35 cellular contexts compared by ENCODE assay signal in the genomic region with DNA sequence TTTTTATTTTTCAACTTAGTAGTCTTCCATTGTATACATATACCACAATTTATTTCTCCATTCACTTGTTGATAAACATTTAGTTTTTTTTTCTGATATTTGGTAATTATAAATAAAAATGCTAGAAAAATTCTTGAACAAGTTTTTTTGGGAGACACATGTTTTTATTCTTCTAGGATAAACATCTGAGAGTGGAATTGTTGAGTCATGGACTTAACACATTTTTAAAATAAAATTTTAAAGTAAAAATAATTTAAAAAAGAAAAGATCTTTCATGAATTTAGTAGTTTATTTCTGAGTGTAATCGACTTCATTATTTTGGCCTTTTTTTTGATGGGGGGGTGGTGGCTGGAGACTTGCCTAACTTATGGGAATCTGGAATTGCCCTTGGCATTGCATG.
"Had no signal": no experiment of that assay in that cellular context is flagged by ENCODE, and none has a peak within 500 bp of the region (broad histone marks: within the 10 kb centered on the region; RNA-seq: fewer than 3 reads in every experiment).

No MANE protein-coding gene starts in this region.

- H3K4me3 ChIP-seq: adrenal gland, K562, SJCRH30, SK-N-MC had no signal

- H3K36me3 ChIP-seq: adrenal gland, SJCRH30 had no signal

- H3K9me3 ChIP-seq: adrenal gland, SJCRH30 had no signal

- H3K27ac ChIP-seq: adrenal gland, SJCRH30, SK-N-MC, VCaP had no signal

- H3K4me1 ChIP-seq: adrenal gland, SJCRH30 had no signal

- ATAC-seq: activated naive CD4-positive, alpha-beta T cell treated with anti-CD3 and anti-CD28 coated beads, Interleukin-2, amount 50 U/mL, for 72 hours; activated T-cell treated with anti-CD3 and anti-CD28 coated beads, Interleukin-2, amount 50 U/mL, for 4 hours; K562; Panc1; T-cell; T-helper 17 cell had no signal

- DNase-seq: activated B cell treated with CpG ODN at 0.5 μM for 24 hours; activated CD4-positive, alpha-beta memory T cell treated with anti-CD3 and anti-CD28 coated beads for 36 hours; activated CD4-positive, alpha-beta T cell treated with anti-CD3 and anti-CD28 coated beads for 4 hours; activated CD4-positive, alpha-beta T cell treated with anti-CD3 and anti-CD28 coated beads, Interleukin-2, amount 50 U/mL, for 1 hour; activated CD4-positive, CD25-positive, alpha-beta regulatory T cell treated with anti-CD3 and anti-CD28 coated beads, Interleukin-2, amount 50 U/mL, for 72 hours; activated CD8-positive, alpha-beta memory T cell treated with anti-CD3 and anti-CD28 coated beads, Interleukin-2, amount 50 U/mL, for 4 hours; activated gamma-delta T cell treated with Interleukin-2 at 50 U/mL for 16 hours; activated naive CD4-positive, alpha-beta T cell treated with anti-CD3 and anti-CD28 coated beads for 36 hours; activated T-cell treated with anti-CD3 and anti-CD28 coated beads for 4 hours; activated T-cell treated with anti-CD3 and anti-CD28 coated beads, Interleukin-2, amount 50 U/mL, for 4 hours; adrenal gland; caudate nucleus; NCI-H1092 treated with DMSO at 0.1 percent for 48 hours; NCI-H1417; NCI-H146; NCI-H187; NCI-H2029 treated with DMSO at 0.1 percent for 48 hours; NCI-H2107; NCI-H2171 treated with DMSO at 0.1 percent for 48 hours; NCI-H2227 treated with DMSO at 0.1 percent for 48 hours; NCI-H446; NCI-H510A treated with DMSO at 0.1 percent for 48 hours; NCI-H69; NCI-H82; SHP77; SJCRH30; T-cell; T-helper 17 cell; T-helper 9 cell had no signal

- H3K27me3 ChIP-seq: adrenal gland, SJCRH30 had no signal

- FAIRE-seq: bronchial epithelial cell, K562 had no signal
